ENCODE assay signal across 10 cellular contexts in the genomic region with DNA sequence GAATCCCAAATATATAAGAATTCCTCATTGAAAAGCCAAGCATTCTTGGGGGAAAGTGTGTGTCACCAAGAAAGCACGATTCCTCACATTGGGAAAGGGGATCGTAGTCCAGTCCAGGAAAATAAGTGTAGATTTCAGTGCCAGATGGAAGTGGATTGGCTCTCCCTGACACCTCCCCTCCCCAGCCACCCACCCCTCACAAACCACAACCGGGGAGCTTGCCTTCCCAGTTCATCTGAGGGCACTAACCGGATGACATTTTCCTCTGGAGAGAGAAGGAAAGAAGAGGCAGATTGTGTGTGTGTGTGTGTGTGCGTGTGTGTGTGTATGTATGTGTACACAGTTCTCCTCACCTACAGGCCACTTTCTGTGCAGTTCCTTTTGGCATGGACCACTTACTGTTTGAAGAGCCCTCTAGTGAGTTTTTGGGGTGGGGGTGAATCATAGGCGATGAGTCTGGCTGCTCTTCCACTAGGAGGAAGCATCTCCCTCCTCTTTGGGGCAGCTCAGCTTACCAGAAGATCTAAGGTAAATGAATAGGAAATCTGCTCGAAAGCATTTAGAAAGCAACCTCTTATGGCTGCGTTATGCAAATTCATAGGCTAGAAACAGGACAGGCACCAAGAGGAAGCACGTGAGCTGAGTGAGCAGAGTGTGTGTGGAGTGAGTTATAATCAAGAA. TPM values are rescaled to one million over a fixed set of nuclear protein-coding genes. Genes with fewer than 3 reads are reported as not detected.
DNase-seq lines count a peak whose midpoint lies in the region; ATAC-seq and TF ChIP-seq lines count a peak whose summit lies in the region.
"Had no signal": no experiment of that assay in that cellular context is flagged by ENCODE, and none has a peak within 500 bp of the region (broad histone marks: within the 10 kb centered on the region; RNA-seq: fewer than 3 reads in every experiment).

No MANE protein-coding gene starts in this region.

- peaks cover 36% of the 10 kb centered on the region for H3K4me1 Mint-ChIP-seq in brain

- H3K4me1 ChIP-seq in osteoblast (ENCODE audit: insufficient read depth, low read length) = peaks cover 58% of the 10 kb centered on the region
- no peaks in the 10 kb centered on the region for H3K4me1 ChIP-seq in A673 (ENCODE audit: insufficient read depth, low read length, poor library complexity, severe bottlenecking)
- H3K4me1 ChIP-seq: A549 had no signal

- H3K4me3 Mint-ChIP-seq in brain = peak overlapping the region in 1 of 5 experiments; percentile 23

- H3K27ac ChIP-seq in osteoblast (ENCODE audit: low read depth, low read length) (peak overlapping the region; percentile 81), A673 (ENCODE audit: low read depth, low read length, poor library complexity, severe bottlenecking) (no peak overlapping the region)
- H3K27ac ChIP-seq: A549, VCaP had no signal

- H3K36me3 ChIP-seq in osteoblast (ENCODE audit: insufficient read depth, low read length) (peaks cover 17% of the 10 kb centered on the region), A673 (ENCODE audit: insufficient read depth, low read length, poor library complexity, severe bottlenecking) (no peaks in the 10 kb centered on the region)

- CTCF ChIA-PET in A673 (lab: Charles Lee) = no interaction called here

- no peaks in the 10 kb centered on the region for H3K9me3 Mint-ChIP-seq in brain

- peaks cover 5% of the 10 kb centered on the region for H3K27me3 Mint-ChIP-seq in brain

- DNase-seq in NCI-H1092 treated with DMSO at 0.1 percent for 48 hours (lab: John Stamatoyannopoulos, UW) (peak; percentile 0), NCI-H1092 (lab: John Stamatoyannopoulos, UW) (no peak), osteoblast (ENCODE audit: insufficient read length, low spot score, missing footprints) (no peak), putamen (ENCODE audit: low spot score) (no peak), A673 (ENCODE audit: low spot score) (no peak)
- DNase-seq in activated CD8-positive, alpha-beta memory T cell treated with anti-CD3 and anti-CD28 coated beads, Interleukin-2, amount 50 U/mL, for 4 hours = no peak

- peak; percentile 80 for ATAC-seq in HG03108 (IDR thresholded peaks at IDR 0.05; ENCODE audit: unreplicated experiment)
- ATAC-seq: A549 had no signal

- no peaks in the 10 kb centered on the region for H3K9me3 ChIP-seq in osteoblast (ENCODE audit: low read depth, low read length)
- H3K9me3 ChIP-seq in A673 (ENCODE audit: low read depth, low read length, poor library complexity, severe bottlenecking) = no peaks in the 10 kb centered on the region
- H3K9me3 ChIP-seq: A549 had no signal

- TF ChIP-seq CTCF in brain (conservative IDR thresholded peaks at IDR 0.05) (peak in 1 of 2 experiments; percentile 15), osteoblast (IDR thresholded peaks at IDR 0.05; ENCODE audit: extremely low read depth, low read depth, low read length) (peak; percentile 46), A673 (conservative IDR thresholded peaks at IDR 0.05; ENCODE audit: low read depth, low read length) (no peak)

- POLR2A ChIA-PET in A673 (lab: Charles Lee; ENCODE audit: low non-redundant PET) = interaction anchor here (0.7 kb wide), 1 partner anchor 482 kb away, joined by 3 read pairs; no protein-coding TSS in a partner anchor

- H3K4me3 ChIP-seq in osteoblast (ENCODE audit: insufficient read depth, low read length) (peak overlapping the region; percentile 55), A673 (ENCODE audit: low read depth, low read length, poor library complexity, severe bottlenecking) (no peak overlapping the region)
- H3K4me3 ChIP-seq: A549 had no signal

- peak overlapping the region; percentile 62 for H2AFZ ChIP-seq in osteoblast (ENCODE audit: low read length)

- intact Hi-C loops in A673 (cut with micrococcal nuclease; ENCODE audit: unreplicated experiment) = no loop called here

- H3K27ac Mint-ChIP-seq in brain = peak overlapping the region in 3 of 5 experiments; percentile 15 to 64 (median 37)

- no peaks in the 10 kb centered on the region for H4K20me1 ChIP-seq in osteoblast (ENCODE audit: insufficient read depth, low read length)

- peak overlapping the region; percentile 78 for H3K4me2 ChIP-seq in osteoblast (ENCODE audit: insufficient read depth, low read length)
- H3K4me2 ChIP-seq: A549 had no signal

- no peaks in the 10 kb centered on the region for H3K27me3 ChIP-seq in osteoblast (ENCODE audit: insufficient read depth, low read length)
- H3K27me3 ChIP-seq in A673 (replicated peaks; ENCODE audit: insufficient read depth, low read depth, low read length, poor library complexity) = no peaks in the 10 kb centered on the region

- no TSS peak for BruUV-seq in A673 (replicated peaks; lab: Mats Ljungman, UMichigan)

- peaks cover 5% of the 10 kb centered on the region for H3K79me2 ChIP-seq in osteoblast (ENCODE audit: insufficient read depth, low read length)

- H3K36me3 Mint-ChIP-seq in brain = no peaks in the 10 kb centered on the region

RNA-seq across cellular contexts. Expression of gene DAAM2, which starts 20.8 kb away (rescaled TPM):
- polyA plus RNA-seq in brain (ENCODE audit: insufficient read depth, low read depth, low replicate concordance) = 63.4 TPM
- total RNA-seq in osteoblast = 29.0 and 46.9 TPM in 2 replicates
- 4.8 and 5.7 TPM in 2 replicates for total RNA-seq in A673 (2021)
- polyA plus RNA-seq: A549 had no signal
